Comparison of ENCODE assay signal across 8 cellular contexts in the genomic region with DNA sequence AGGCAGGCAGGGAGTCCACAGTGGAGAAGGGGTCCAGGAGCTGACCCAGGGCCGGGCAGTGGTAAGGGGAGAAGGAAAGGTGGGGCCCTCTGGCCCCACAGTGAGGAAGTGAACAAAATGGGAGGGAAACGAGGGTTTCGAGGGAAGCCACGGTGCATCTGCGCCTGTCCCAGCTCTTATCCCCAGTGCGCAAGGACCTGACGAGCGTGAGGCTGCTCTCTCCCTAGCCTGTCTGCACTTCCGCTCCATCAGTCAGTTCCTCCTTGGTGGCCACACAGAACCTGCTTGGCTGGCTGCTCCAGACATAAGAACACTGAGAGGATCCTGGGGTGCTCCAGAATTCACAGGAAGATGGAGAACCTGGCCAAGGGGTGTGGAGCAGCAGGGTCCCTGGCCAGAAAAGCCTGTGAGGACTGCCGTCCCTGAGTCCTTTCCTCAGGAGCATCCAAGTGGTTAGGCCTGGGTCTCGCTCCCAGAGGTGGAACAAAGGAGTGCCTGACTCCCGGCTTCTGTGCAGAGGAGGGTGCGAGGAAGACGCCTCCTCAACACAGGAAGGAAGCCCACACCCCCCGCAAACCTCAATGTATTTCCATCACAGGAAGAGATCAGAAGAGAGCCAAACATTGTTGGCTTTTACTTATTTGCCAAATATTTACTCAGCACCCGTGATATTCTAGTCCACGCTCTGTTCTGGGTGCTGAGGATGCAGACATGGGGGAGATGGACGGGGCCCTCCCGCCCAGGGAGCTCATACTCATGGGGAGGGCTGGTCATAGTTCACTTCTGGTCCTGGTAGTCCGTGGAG. TPM values are rescaled to one million over a fixed set of nuclear protein-coding genes. Genes with fewer than 3 reads are reported as not detected.
DNase-seq lines count a peak whose midpoint lies in the region; ATAC-seq and TF ChIP-seq lines count a peak whose summit lies in the region.

No MANE protein-coding gene starts in this region.

- H3K4me1 Mint-ChIP-seq in activated CD8-positive, alpha-beta T cell treated with anti-CD3 and anti-CD28 coated beads for 36 hours (ENCODE audit: low read depth): peaks cover 44% of the 10 kb centered on the region
- peaks cover 50% of the 10 kb centered on the region for H3K4me1 Mint-ChIP-seq in stimulated activated effector memory CD8-positive, alpha-beta T cell treated with anti-CD3 and anti-CD28 coated beads, Interleukin-12 subunit alpha, Interleukin-12 subunit beta, amount 100 ng/mL, for 72 hours

- POLR2A ChIA-PET in activated CD8-positive, alpha-beta T cell treated with anti-CD3 and anti-CD28 coated beads for 36 hours (lab: Charles Lee): interaction anchor here (3.0 kb wide), 1 partner anchor 11 kb away, joined by 12 read pairs; no protein-coding TSS in a partner anchor

- H3K27ac Mint-ChIP-seq in activated CD8-positive, alpha-beta T cell treated with anti-CD3 and anti-CD28 coated beads for 36 hours: peak overlapping the region; percentile 76
- H3K27ac Mint-ChIP-seq in stimulated activated effector memory CD8-positive, alpha-beta T cell treated with anti-CD3 and anti-CD28 coated beads, Interleukin-12 subunit alpha, Interleukin-12 subunit beta, amount 100 ng/mL, for 72 hours: peak overlapping the region; percentile 93

- no peaks in the 10 kb centered on the region for H3K79me2 ChIP-seq in Loucy (ENCODE audit: insufficient read depth, low read length)
- H3K79me2 ChIP-seq in GM23248 (ENCODE audit: insufficient read depth): no peaks in the 10 kb centered on the region

- 80 to 81% methylated on average over 18 to 20 of the region's 20 CpGs for WGBS in GM23248 (ENCODE audit: low coverage in 1 of 2, low lambda C conversion rate in 2 of 2, missing lambda C conversion rate in 2 of 2), 2 experiments

- no peaks in the 10 kb centered on the region for H3K36me3 ChIP-seq in Loucy (ENCODE audit: insufficient read depth, low read length)
- no peaks in the 10 kb centered on the region for H3K36me3 ChIP-seq in GM23248 (ENCODE audit: low read depth)

- in situ Hi-C loops in GM23248 (cut with MboI): no loop called here

- peak overlapping the region; percentile 27 for H3K4me3 Mint-ChIP-seq in activated CD8-positive, alpha-beta T cell treated with anti-CD3 and anti-CD28 coated beads for 36 hours
- peak overlapping the region; percentile 72 for H3K4me3 Mint-ChIP-seq in stimulated activated effector memory CD8-positive, alpha-beta T cell treated with anti-CD3 and anti-CD28 coated beads, Interleukin-12 subunit alpha, Interleukin-12 subunit beta, amount 100 ng/mL, for 72 hours

- intact Hi-C loops in activated CD8-positive, alpha-beta T cell treated with anti-CD3 and anti-CD28 coated beads for 36 hours (cut with micrococcal nuclease): no loop called here
- intact Hi-C loops in left cardiac atrium (cut with DNase I): loop anchor here in 1 of 2 donors (2.0 kb wide), 1 partner anchor 43 kb away; a partner anchor contains a TSS

- H3K9ac ChIP-seq in Loucy (ENCODE audit: low read depth, low read length, poor library complexity, severe bottlenecking) (peak overlapping the region; percentile 33), GM23248 (no peak overlapping the region)

- peaks cover 12% of the 10 kb centered on the region for H3K9me3 Mint-ChIP-seq in activated CD8-positive, alpha-beta T cell treated with anti-CD3 and anti-CD28 coated beads for 36 hours
- H3K9me3 Mint-ChIP-seq in stimulated activated effector memory CD8-positive, alpha-beta T cell treated with anti-CD3 and anti-CD28 coated beads, Interleukin-12 subunit alpha, Interleukin-12 subunit beta, amount 100 ng/mL, for 72 hours: peaks cover 4% of the 10 kb centered on the region

- H3K4me1 ChIP-seq in Loucy (ENCODE audit: insufficient read depth, low read length, poor library complexity, severe bottlenecking): peaks cover 24% of the 10 kb centered on the region
- H3K4me1 ChIP-seq in GM23248 (ENCODE audit: insufficient read depth): no peaks in the 10 kb centered on the region

- peak; percentile 74 for DNase-seq in activated CD8-positive, alpha-beta T cell treated with anti-CD3 and anti-CD28 coated beads for 36 hours
- DNase-seq in left cardiac atrium (no peak), GM23248 (no peak), NCI-H69 (lab: John Stamatoyannopoulos, UW) (no peak)
- DNase-seq in stimulated activated effector memory CD8-positive, alpha-beta T cell treated with anti-CD3 and anti-CD28 coated beads, Interleukin-12 subunit alpha, Interleukin-12 subunit beta, amount 100 ng/mL, for 72 hours (ENCODE audit: low spot score in 2 of 2): peak; percentile 12 to 65

- H3F3A ChIP-seq in Loucy (ENCODE audit: low read depth) (no peaks in the 10 kb centered on the region), GM23248 (ENCODE audit: insufficient read depth) (no peaks in the 10 kb centered on the region)

- H2AFZ ChIP-seq in Loucy (ENCODE audit: low read length) (peak overlapping the region; percentile 48), GM23248 (no peak overlapping the region)

- H3K9me3 ChIP-seq in Loucy (ENCODE audit: insufficient read depth, low read depth, low read length) (no peaks in the 10 kb centered on the region), GM23248 (ENCODE audit: low read depth) (no peaks in the 10 kb centered on the region)

- H3K4me2 ChIP-seq in Loucy (ENCODE audit: low read depth, low read length, poor library complexity, severe bottlenecking): peak overlapping the region; percentile 73
- H3K4me2 ChIP-seq in GM23248 (ENCODE audit: unreplicated experiment): no peak overlapping the region

- H3K27me3 Mint-ChIP-seq in activated CD8-positive, alpha-beta T cell treated with anti-CD3 and anti-CD28 coated beads for 36 hours: no peaks in the 10 kb centered on the region

- H3K27ac ChIP-seq in GM23248: no peak overlapping the region

- H3K9me2 ChIP-seq in Loucy (replicated peaks; ENCODE audit: low read depth, low read length) (no peaks in the 10 kb centered on the region), GM23248 (ENCODE audit: insufficient read depth) (no peaks in the 10 kb centered on the region)

- H3K27me3 ChIP-seq in Loucy (ENCODE audit: insufficient read depth, low read length, poor library complexity, severe bottlenecking): no peaks in the 10 kb centered on the region
- H3K27me3 ChIP-seq in GM23248 (replicated peaks; ENCODE audit: insufficient read depth): no peaks in the 10 kb centered on the region

- H4K20me1 ChIP-seq in Loucy (ENCODE audit: insufficient read depth, low read length, poor library complexity, severe bottlenecking): no peaks in the 10 kb centered on the region
- no peaks in the 10 kb centered on the region for H4K20me1 ChIP-seq in GM23248 (ENCODE audit: insufficient read depth)

- ATAC-seq in activated CD8-positive, alpha-beta T cell treated with anti-CD3 and anti-CD28 coated beads for 36 hours: peak; percentile 93
- peak; percentile 36 to 48 for ATAC-seq in left cardiac atrium
- ATAC-seq in stimulated activated effector memory CD8-positive, alpha-beta T cell treated with anti-CD3 and anti-CD28 coated beads, Interleukin-12 subunit alpha, Interleukin-12 subunit beta, amount 100 ng/mL, for 72 hours: peak; percentile 88
- ATAC-seq in HG03280 (IDR thresholded peaks at IDR 0.05; ENCODE audit: unreplicated experiment): no peak
- ATAC-seq in GM21528 (IDR thresholded peaks at IDR 0.05; ENCODE audit: low FRiP score, unreplicated experiment): no peak

- no peak for TF ChIP-seq CTCF in Loucy (conservative IDR thresholded peaks at IDR 0.05; ENCODE audit: low read length)
- no peak for TF ChIP-seq CTCF in activated CD8-positive, alpha-beta T cell treated with anti-CD3 and anti-CD28 coated beads for 36 hours (IDR thresholded peaks at IDR 0.05)

- peak overlapping the region; percentile 53 for H3K4me3 ChIP-seq in Loucy (ENCODE audit: low read length, poor library complexity, severe bottlenecking)
- H3K4me3 ChIP-seq in GM23248: no peak overlapping the region

- peaks cover 11% of the 10 kb centered on the region for H3K36me3 Mint-ChIP-seq in activated CD8-positive, alpha-beta T cell treated with anti-CD3 and anti-CD28 coated beads for 36 hours (ENCODE audit: low read depth)
- peaks cover 8% of the 10 kb centered on the region for H3K36me3 Mint-ChIP-seq in stimulated activated effector memory CD8-positive, alpha-beta T cell treated with anti-CD3 and anti-CD28 coated beads, Interleukin-12 subunit alpha, Interleukin-12 subunit beta, amount 100 ng/mL, for 72 hours

- CTCF ChIA-PET in activated CD8-positive, alpha-beta T cell treated with anti-CD3 and anti-CD28 coated beads for 36 hours (lab: Charles Lee): interaction anchor here (1.6 to 2.0 kb wide), 2 partner anchors 31 to 56 kb away, joined by 3 to 8 read pairs; a partner anchor contains a TSS

RNA-seq across cellular contexts. Expression of a gene that starts 43.7 kb away (rescaled TPM):
- 10 to 100 TPM; 10.4 to 12.4 TPM for total RNA-seq in activated CD8-positive, alpha-beta T cell treated with anti-CD3 and anti-CD28 coated beads for 36 hours
- total RNA-seq in left cardiac atrium: 10 to 100 TPM; 22.1 to 24.8 TPM
- 21.0 and 24.3 TPM in 2 replicates for total RNA-seq in GM23248 (2014; rRNA removed; shearing (Covaris generic))
- 5.1 and 5.5 TPM in 2 replicates for polyA plus RNA-seq in GM23248 (2016; fragmentation: Nextera tagmentation; extraction: Ambion mirVana)

RNA-seq across cellular contexts. Expression of a gene that starts 55.8 kb away (rescaled TPM):
- total RNA-seq in activated CD8-positive, alpha-beta T cell treated with anti-CD3 and anti-CD28 coated beads for 36 hours: 10 to 100 TPM; 22.6 TPM
- 10 to 100 TPM; 11.9 to 12.4 TPM for total RNA-seq in left cardiac atrium
- total RNA-seq in GM23248 (2014; rRNA removed; shearing (Covaris generic)): 5.3 and 10.9 TPM in 2 replicates
- 12.3 and 14.4 TPM in 2 replicates for polyA plus RNA-seq in GM23248 (2016; fragmentation: Nextera tagmentation; extraction: Ambion mirVana)

Comparison
In these comparisons a context has a peak if more than half of its experiments do, and no peak if none do; other contexts are left out.
1. ATAC-seq: peak in activated CD8-positive, alpha-beta T cell treated with anti-CD3 and anti-CD28 coated beads for 36 hours (single experiment), left cardiac atrium (2 of 2) and stimulated activated effector memory CD8-positive, alpha-beta T cell treated with anti-CD3 and anti-CD28 coated beads, Interleukin-12 subunit alpha, Interleukin-12 subunit beta, amount 100 ng/mL, for 72 hours (single experiment); none in HG03280 (single experiment) and GM21528 (single experiment).
2. DNase-seq: peak in activated CD8-positive, alpha-beta T cell treated with anti-CD3 and anti-CD28 coated beads for 36 hours (single experiment) and stimulated activated effector memory CD8-positive, alpha-beta T cell treated with anti-CD3 and anti-CD28 coated beads, Interleukin-12 subunit alpha, Interleukin-12 subunit beta, amount 100 ng/mL, for 72 hours (2 of 2); none in left cardiac atrium (single experiment), GM23248 (single experiment) and NCI-H69 (single experiment).